9 cellular contexts compared by ENCODE assay signal in genomic region chr2:54604771-54605350, GRCh38.
DNase-seq lines count a peak whose midpoint lies in the region; ATAC-seq and TF ChIP-seq lines count a peak whose summit lies in the region.
"Had no signal": no experiment of that assay in that cellular context is flagged by ENCODE, and none has a peak within 500 bp of the region (broad histone marks: within the 10 kb centered on the region; RNA-seq: fewer than 3 reads in every experiment).

No MANE protein-coding gene starts in this region.

- TF ChIP-seq POLR2A in right lobe of liver (IDR thresholded peaks at IDR 0.05): no peak

- TF ChIP-seq CTCF in right lobe of liver (IDR thresholded peaks at IDR 0.05): no peak

- H3K27ac ChIP-seq in right lobe of liver (peak overlapping the region in 2 of 3 donors; percentile 71 to 72), subcutaneous abdominal adipose tissue (ENCODE audit: low read depth, low read length) (peak overlapping the region; percentile 81)

- H3K36me3 ChIP-seq in right lobe of liver: no peaks in the 10 kb centered on the region
- H3K36me3 ChIP-seq in subcutaneous abdominal adipose tissue (ENCODE audit: control insufficient read depth in 5 of 5, insufficient read depth in 5 of 5, low read length in 5 of 5): peaks cover 0 to 7% (median 4%) of the 10 kb centered on the region in 5 donors

- H3K27ac Mint-ChIP-seq in activated T-cell treated with anti-CD3 and anti-CD28 coated beads, Interleukin-2, amount 50 U/mL, for 24 hours: peak overlapping the region; percentile 91
- peak overlapping the region; percentile 85 for H3K27ac Mint-ChIP-seq in activated T-helper 1 cell treated with anti-CD3 and anti-CD28 coated beads, Interleukin-12 subunit alpha, Interleukin-12 subunit beta, Interleukin-2, Interleukin-4 antibody, amounts not matched to agents 30 ng/mL and 10 ng/mL and 1 ng/mL, durations not matched to agents 14 hours and 24 hours and 36 hours

- H3K4me1 ChIP-seq in right lobe of liver (peaks cover 0 to 72% (median 29%) of the 10 kb centered on the region in 4 donors), subcutaneous abdominal adipose tissue (ENCODE audit: control insufficient read depth in 5 of 5, insufficient read depth in 5 of 5, low read length in 5 of 5) (peaks cover 26 to 85% (median 71%) of the 10 kb centered on the region in 5 donors)

- 38% methylated on average over 11 of the region's 12 CpGs for WGBS in right lobe of liver (ENCODE audit: insufficient coverage, low coverage, low lambda C conversion rate, missing lambda C conversion rate)

- H3K4me3 ChIP-seq in right lobe of liver (no peak overlapping the region), subcutaneous abdominal adipose tissue (ENCODE audit: low read depth in 1 of 5, low read length in 5 of 5) (peak overlapping the region in 2 of 5 donors; percentile 14 to 23)

- intact Hi-C loops in activated T-helper 1 cell treated with anti-CD3 and anti-CD28 coated beads, Interleukin-12 subunit alpha, Interleukin-12 subunit beta, Interleukin-2, Interleukin-4 antibody, amounts not matched to agents 30 ng/mL and 10 ng/mL and 1 ng/mL, durations not matched to agents 14 hours and 24 hours and 36 hours (cut with micrococcal nuclease): loop anchor here (5.0 kb wide), 1 partner anchor 67 kb away; no protein-coding TSS in a partner anchor
- intact Hi-C loops in right lobe of liver (cut with DNase I): no loop called here

- H3K9me3 ChIP-seq in right lobe of liver (no peaks in the 10 kb centered on the region), subcutaneous abdominal adipose tissue (ENCODE audit: control insufficient read depth in 5 of 5, low read length in 5 of 5) (no peaks in the 10 kb centered on the region)

- no peaks in the 10 kb centered on the region for H3K9me3 Mint-ChIP-seq in activated T-cell treated with anti-CD3 and anti-CD28 coated beads, Interleukin-2, amount 50 U/mL, for 24 hours
- no peaks in the 10 kb centered on the region for H3K9me3 Mint-ChIP-seq in activated T-helper 1 cell treated with anti-CD3 and anti-CD28 coated beads, Interleukin-12 subunit alpha, Interleukin-12 subunit beta, Interleukin-2, Interleukin-4 antibody, amounts not matched to agents 30 ng/mL and 10 ng/mL and 1 ng/mL, durations not matched to agents 14 hours and 24 hours and 36 hours

- peaks cover 89% of the 10 kb centered on the region for H3K4me1 Mint-ChIP-seq in activated T-cell treated with anti-CD3 and anti-CD28 coated beads, Interleukin-2, amount 50 U/mL, for 24 hours (ENCODE audit: low read depth)
- peaks cover 90% of the 10 kb centered on the region for H3K4me1 Mint-ChIP-seq in activated T-helper 1 cell treated with anti-CD3 and anti-CD28 coated beads, Interleukin-12 subunit alpha, Interleukin-12 subunit beta, Interleukin-2, Interleukin-4 antibody, amounts not matched to agents 30 ng/mL and 10 ng/mL and 1 ng/mL, durations not matched to agents 14 hours and 24 hours and 36 hours (ENCODE audit: low read depth)

- H3K9ac ChIP-seq in subcutaneous abdominal adipose tissue (ENCODE audit: low read length in 5 of 5): peak overlapping the region in 3 of 5 donors; percentile 17 to 70 (median 19)

- peak overlapping the region; percentile 42 for H3K4me3 Mint-ChIP-seq in activated T-cell treated with anti-CD3 and anti-CD28 coated beads, Interleukin-2, amount 50 U/mL, for 24 hours
- H3K4me3 Mint-ChIP-seq in activated T-helper 1 cell treated with anti-CD3 and anti-CD28 coated beads, Interleukin-12 subunit alpha, Interleukin-12 subunit beta, Interleukin-2, Interleukin-4 antibody, amounts not matched to agents 30 ng/mL and 10 ng/mL and 1 ng/mL, durations not matched to agents 14 hours and 24 hours and 36 hours: peak overlapping the region; percentile 61

- in situ Hi-C loops in G401 (cut with HindIII; ENCODE audit: low sequenced_read_pairs): no loop called here

- no peak for DNase-seq in activated T-cell treated with anti-CD3 and anti-CD28 coated beads, Interleukin-2, amount 50 U/mL, for 24 hours
- no peak for DNase-seq in activated T-cell treated with anti-CD3 and anti-CD28 coated beads, Interleukin-2, amount 50 U/mL, for 1 hour
- no peak for DNase-seq in activated T-helper 1 cell treated with anti-CD3 and anti-CD28 coated beads, Interleukin-12 subunit alpha, Interleukin-12 subunit beta, Interleukin-2, Interleukin-4 antibody, amounts not matched to agents 30 ng/mL and 10 ng/mL and 1 ng/mL, durations not matched to agents 14 hours and 24 hours and 36 hours (ENCODE audit: low spot score)
- DNase-seq in right lobe of liver (no peak), HT-29 (ENCODE audit: low spot score) (no peak), G401 (ENCODE audit: low spot score) (no peak)
- DNase-seq: NCI-H146 had no signal

- H3K27me3 ChIP-seq in right lobe of liver (no peaks in the 10 kb centered on the region), subcutaneous abdominal adipose tissue (ENCODE audit: control insufficient read depth in 5 of 5, insufficient read depth in 4 of 5, low read length in 5 of 5) (no peaks in the 10 kb centered on the region)

- H3K36me3 Mint-ChIP-seq in activated T-cell treated with anti-CD3 and anti-CD28 coated beads, Interleukin-2, amount 50 U/mL, for 24 hours (ENCODE audit: low read depth): peaks cover 11% of the 10 kb centered on the region
- H3K36me3 Mint-ChIP-seq in activated T-helper 1 cell treated with anti-CD3 and anti-CD28 coated beads, Interleukin-12 subunit alpha, Interleukin-12 subunit beta, Interleukin-2, Interleukin-4 antibody, amounts not matched to agents 30 ng/mL and 10 ng/mL and 1 ng/mL, durations not matched to agents 14 hours and 24 hours and 36 hours (ENCODE audit: low read depth): peaks cover 15% of the 10 kb centered on the region

- ATAC-seq in right lobe of liver (peak in 3 of 4 donors; percentile 3 to 35 (median 7)), HG03280 (IDR thresholded peaks at IDR 0.05; ENCODE audit: unreplicated experiment) (no peak)

- H3K27me3 Mint-ChIP-seq in activated T-cell treated with anti-CD3 and anti-CD28 coated beads, Interleukin-2, amount 50 U/mL, for 24 hours: no peaks in the 10 kb centered on the region
- no peaks in the 10 kb centered on the region for H3K27me3 Mint-ChIP-seq in activated T-helper 1 cell treated with anti-CD3 and anti-CD28 coated beads, Interleukin-12 subunit alpha, Interleukin-12 subunit beta, Interleukin-2, Interleukin-4 antibody, amounts not matched to agents 30 ng/mL and 10 ng/mL and 1 ng/mL, durations not matched to agents 14 hours and 24 hours and 36 hours (ENCODE audit: insufficient read depth)
